ENCODE assay signal across 8 cellular contexts in genomic region chr1:48572632-48573258, GRCh38.
DNase-seq lines count a peak whose midpoint lies in the region; ATAC-seq and TF ChIP-seq lines count a peak whose summit lies in the region.

No MANE protein-coding gene starts in this region.

- 0 out of 2 replicates have a peak overlapping the region, but pooled peaks have one; percentile 30 for H3K4me2 ChIP-seq in OCI-LY3 (ENCODE audit: low read length)

- intact Hi-C loops in lower lobe of right lung (cut with DNase I): no loop called here

- no peak overlapping the region for H2AFZ ChIP-seq in OCI-LY3 (ENCODE audit: low read depth, low read length)

- no peaks in the 10 kb centered on the region for H3K27me3 ChIP-seq in OCI-LY3 (ENCODE audit: low read depth, low read length)
- no peaks in the 10 kb centered on the region for H3K27me3 ChIP-seq in lower lobe of right lung (ENCODE audit: low read depth)
- H3K27me3 ChIP-seq in upper lobe of left lung: no peaks in the 10 kb centered on the region

- TF ChIP-seq POLR2A in upper lobe of left lung (IDR thresholded peaks at IDR 0.05): no peak

- no peaks in the 10 kb centered on the region for H3K36me3 ChIP-seq in OCI-LY3 (replicated peaks; ENCODE audit: low read depth, low read length)
- no peaks in the 10 kb centered on the region for H3K36me3 ChIP-seq in lower lobe of right lung
- no peaks in the 10 kb centered on the region for H3K36me3 ChIP-seq in upper lobe of left lung

- ATAC-seq in lower lobe of right lung (peak; percentile 85 to 88), upper lobe of left lung (ENCODE audit: low FRiP score in 2 of 2) (peak; percentile 70 to 81), GM19397 (IDR thresholded peaks at IDR 0.05; ENCODE audit: unreplicated experiment) (no peak)

- no peak overlapping the region for H3K27ac ChIP-seq in OCI-LY3 (ENCODE audit: low read length)
- H3K27ac ChIP-seq in lower lobe of right lung: no peak overlapping the region
- H3K27ac ChIP-seq in upper lobe of left lung: no peak overlapping the region

- DNase-seq in DMS153 treated with DMSO at 0.1 percent for 48 hours (lab: John Stamatoyannopoulos, UW; ENCODE audit: unreplicated experiment) (peak; percentile 78), GM20000 (ENCODE audit: low spot score) (peak; percentile 45), dermis blood vessel endothelial cell (peak; percentile 13), lower lobe of right lung (peak; percentile 67), upper lobe of left lung (peak in 1 of 2 donors; percentile 76)

- no peak overlapping the region for H3K9ac ChIP-seq in OCI-LY3 (ENCODE audit: low read length)

- TF ChIP-seq CTCF in GM20000 (IDR thresholded peaks at IDR 0.05; ENCODE audit: extremely low read depth, missing control alignments) (peak; percentile 37), LNCAP (IDR thresholded peaks at IDR 0.05) (peak; percentile 69), OCI-LY3 (IDR thresholded peaks at IDR 0.05; ENCODE audit: low read depth, low read length) (peak; percentile 79), lower lobe of right lung (IDR thresholded peaks at IDR 0.05) (peak; percentile 53), upper lobe of left lung (IDR thresholded peaks at IDR 0.05) (peak in 4 of 6 experiments; percentile 41 to 64 (median 58))

- H3K79me2 ChIP-seq in OCI-LY3 (ENCODE audit: low read length): no peaks in the 10 kb centered on the region

- no peaks in the 10 kb centered on the region for H3K9me3 ChIP-seq in OCI-LY3 (ENCODE audit: insufficient read depth, low read length)
- H3K9me3 ChIP-seq in lower lobe of right lung: no peaks in the 10 kb centered on the region
- H3K9me3 ChIP-seq in upper lobe of left lung: no peaks in the 10 kb centered on the region

- H4K20me1 ChIP-seq in OCI-LY3 (ENCODE audit: insufficient read depth, low read length): no peaks in the 10 kb centered on the region

- H3K4me1 ChIP-seq in OCI-LY3 (ENCODE audit: low read length) (peaks cover 10% of the 10 kb centered on the region; the same call in 1 of the 2 replicates), lower lobe of right lung (peaks cover 15% of the 10 kb centered on the region), upper lobe of left lung (peaks cover 0 to 10% (median 4%) of the 10 kb centered on the region in 4 donors)

- H3K4me3 ChIP-seq in OCI-LY3 (ENCODE audit: low read length) (no peak overlapping the region), lower lobe of right lung (no peak overlapping the region), upper lobe of left lung (no peak overlapping the region)

- 46 to 50% methylated on average over 7 of the region's 7 CpGs for WGBS in upper lobe of left lung, 2 donors

- no peak for TF ChIP-seq EP300 in upper lobe of left lung (IDR thresholded peaks at IDR 0.05)
